8 cellular contexts compared by ENCODE assay signal in genomic region chr14:97177016-97177415, GRCh38.
DNase-seq lines count a peak whose midpoint lies in the region; ATAC-seq and TF ChIP-seq lines count a peak whose summit lies in the region.

No MANE protein-coding gene starts in this region.

- H3K36me3 Mint-ChIP-seq in natural killer cell, result no peaks in the 10 kb centered on the region
- H3K36me3 Mint-ChIP-seq in natural killer cell treated with Interleukin-12 subunit alpha and Interleukin-12 subunit beta and Interleukin-15 and Interleukin-18, amount 100 ng/mL, for 72 hours, result peaks cover 9% of the 10 kb centered on the region
- H3K36me3 Mint-ChIP-seq in activated T-helper 17 cell treated with anti-CD3 and anti-CD28 coated beads, Interleukin-2, amount 50 U/mL, for 72 hours (ENCODE audit: low read depth), result no peaks in the 10 kb centered on the region
- no peaks in the 10 kb centered on the region for H3K36me3 Mint-ChIP-seq in stimulated activated effector memory CD8-positive, alpha-beta T cell treated with anti-CD3 and anti-CD28 coated beads, Interleukin-12 subunit alpha, Interleukin-12 subunit beta, amount 100 ng/mL, for 72 hours

- TF ChIP-seq CTCF in natural killer cell (IDR thresholded peaks at IDR 0.05), result no peak

- peak overlapping the region in 1 of 2 donors; percentile 18 for H3K27ac Mint-ChIP-seq in natural killer cell
- peak overlapping the region in 1 of 2 donors; percentile 40 for H3K27ac Mint-ChIP-seq in natural killer cell treated with Interleukin-12 subunit alpha and Interleukin-12 subunit beta and Interleukin-15 and Interleukin-18, amount 100 ng/mL, for 72 hours
- H3K27ac Mint-ChIP-seq in activated T-helper 17 cell treated with anti-CD3 and anti-CD28 coated beads, Interleukin-2, amount 50 U/mL, for 72 hours, result peak overlapping the region; percentile 41
- peak overlapping the region; percentile 55 for H3K27ac Mint-ChIP-seq in stimulated activated effector memory CD8-positive, alpha-beta T cell treated with anti-CD3 and anti-CD28 coated beads, Interleukin-12 subunit alpha, Interleukin-12 subunit beta, amount 100 ng/mL, for 72 hours

- DNase-seq in natural killer cell, result no peak
- DNase-seq in natural killer cell treated with Interleukin-12 subunit alpha and Interleukin-12 subunit beta and Interleukin-15 and Interleukin-18, amount 100 ng/mL, for 72 hours (ENCODE audit: low spot score), result no peak
- DNase-seq in NCI-H2107 (lab: John Stamatoyannopoulos, UW), result peak; percentile 9
- no peak for DNase-seq in stimulated activated effector memory CD8-positive, alpha-beta T cell treated with anti-CD3 and anti-CD28 coated beads, Interleukin-12 subunit alpha, Interleukin-12 subunit beta, amount 100 ng/mL, for 72 hours (ENCODE audit: low spot score in 2 of 2)
- DNase-seq in activated CD8-positive, alpha-beta memory T cell treated with anti-CD3 and anti-CD28 coated beads for 24 hours, result no peak
- DNase-seq in amniotic stem cell (lab: John Stamatoyannopoulos, UW), result no peak

- peaks cover 0 to 9% of the 10 kb centered on the region in 2 donors for H3K27me3 Mint-ChIP-seq in natural killer cell (ENCODE audit: low read depth in 2 of 2)
- peaks cover 9 to 13% of the 10 kb centered on the region in 2 donors for H3K27me3 Mint-ChIP-seq in natural killer cell treated with Interleukin-12 subunit alpha and Interleukin-12 subunit beta and Interleukin-15 and Interleukin-18, amount 100 ng/mL, for 72 hours
- no peaks in the 10 kb centered on the region for H3K27me3 Mint-ChIP-seq in activated T-helper 17 cell treated with anti-CD3 and anti-CD28 coated beads, Interleukin-2, amount 50 U/mL, for 72 hours

- peaks cover 0 to 26% of the 10 kb centered on the region in 2 donors for H3K4me1 Mint-ChIP-seq in natural killer cell
- H3K4me1 Mint-ChIP-seq in natural killer cell treated with Interleukin-12 subunit alpha and Interleukin-12 subunit beta and Interleukin-15 and Interleukin-18, amount 100 ng/mL, for 72 hours (ENCODE audit: low read depth in 2 of 2), result peaks cover 26 to 33% of the 10 kb centered on the region in 2 donors
- peaks cover 38% of the 10 kb centered on the region for H3K4me1 Mint-ChIP-seq in activated T-helper 17 cell treated with anti-CD3 and anti-CD28 coated beads, Interleukin-2, amount 50 U/mL, for 72 hours
- peaks cover 43% of the 10 kb centered on the region for H3K4me1 Mint-ChIP-seq in stimulated activated effector memory CD8-positive, alpha-beta T cell treated with anti-CD3 and anti-CD28 coated beads, Interleukin-12 subunit alpha, Interleukin-12 subunit beta, amount 100 ng/mL, for 72 hours

- peak in 2 of 3 donors; percentile 37 to 42 for ATAC-seq in natural killer cell
- ATAC-seq in natural killer cell treated with Interleukin-12 subunit alpha and Interleukin-12 subunit beta and Interleukin-15 and Interleukin-18, amount 100 ng/mL, for 72 hours, result no peak
- peak; percentile 17 for ATAC-seq in activated T-helper 17 cell treated with anti-CD3 and anti-CD28 coated beads, Interleukin-2, amount 50 U/mL, for 72 hours (replicated peaks)
- peak; percentile 34 for ATAC-seq in stimulated activated effector memory CD8-positive, alpha-beta T cell treated with anti-CD3 and anti-CD28 coated beads, Interleukin-12 subunit alpha, Interleukin-12 subunit beta, amount 100 ng/mL, for 72 hours
- no peak for ATAC-seq in HG03097 (IDR thresholded peaks at IDR 0.05; ENCODE audit: low FRiP score, unreplicated experiment)

- peaks cover 0 to 4% of the 10 kb centered on the region in 2 donors for H3K9me3 Mint-ChIP-seq in natural killer cell
- peaks cover 6% of the 10 kb centered on the region for H3K9me3 Mint-ChIP-seq in natural killer cell treated with Interleukin-12 subunit alpha and Interleukin-12 subunit beta and Interleukin-15 and Interleukin-18, amount 100 ng/mL, for 72 hours
- H3K9me3 Mint-ChIP-seq in activated T-helper 17 cell treated with anti-CD3 and anti-CD28 coated beads, Interleukin-2, amount 50 U/mL, for 72 hours, result peaks cover 4% of the 10 kb centered on the region
- no peaks in the 10 kb centered on the region for H3K9me3 Mint-ChIP-seq in stimulated activated effector memory CD8-positive, alpha-beta T cell treated with anti-CD3 and anti-CD28 coated beads, Interleukin-12 subunit alpha, Interleukin-12 subunit beta, amount 100 ng/mL, for 72 hours

- intact Hi-C loops in natural killer cell (cut with micrococcal nuclease), result no loop called here

- H3K4me3 Mint-ChIP-seq in natural killer cell, result no peak overlapping the region
- no peak overlapping the region for H3K4me3 Mint-ChIP-seq in natural killer cell treated with Interleukin-12 subunit alpha and Interleukin-12 subunit beta and Interleukin-15 and Interleukin-18, amount 100 ng/mL, for 72 hours
- H3K4me3 Mint-ChIP-seq in activated T-helper 17 cell treated with anti-CD3 and anti-CD28 coated beads, Interleukin-2, amount 50 U/mL, for 72 hours, result peak overlapping the region; percentile 35
- no peak overlapping the region for H3K4me3 Mint-ChIP-seq in stimulated activated effector memory CD8-positive, alpha-beta T cell treated with anti-CD3 and anti-CD28 coated beads, Interleukin-12 subunit alpha, Interleukin-12 subunit beta, amount 100 ng/mL, for 72 hours

Comparison
In these comparisons a context has a peak if more than half of its experiments do, and no peak if none do; other contexts are left out.
1. ATAC-seq: peak in natural killer cell (2 of 3), activated T-helper 17 cell treated with anti-CD3 and anti-CD28 coated beads, Interleukin-2, amount 50 U/mL, for 72 hours (single experiment) and stimulated activated effector memory CD8-positive, alpha-beta T cell treated with anti-CD3 and anti-CD28 coated beads, Interleukin-12 subunit alpha, Interleukin-12 subunit beta, amount 100 ng/mL, for 72 hours (single experiment); none in natural killer cell treated with Interleukin-12 subunit alpha and Interleukin-12 subunit beta and Interleukin-15 and Interleukin-18, amount 100 ng/mL, for 72 hours (0 of 2) and HG03097 (single experiment).